In the genomic region with DNA sequence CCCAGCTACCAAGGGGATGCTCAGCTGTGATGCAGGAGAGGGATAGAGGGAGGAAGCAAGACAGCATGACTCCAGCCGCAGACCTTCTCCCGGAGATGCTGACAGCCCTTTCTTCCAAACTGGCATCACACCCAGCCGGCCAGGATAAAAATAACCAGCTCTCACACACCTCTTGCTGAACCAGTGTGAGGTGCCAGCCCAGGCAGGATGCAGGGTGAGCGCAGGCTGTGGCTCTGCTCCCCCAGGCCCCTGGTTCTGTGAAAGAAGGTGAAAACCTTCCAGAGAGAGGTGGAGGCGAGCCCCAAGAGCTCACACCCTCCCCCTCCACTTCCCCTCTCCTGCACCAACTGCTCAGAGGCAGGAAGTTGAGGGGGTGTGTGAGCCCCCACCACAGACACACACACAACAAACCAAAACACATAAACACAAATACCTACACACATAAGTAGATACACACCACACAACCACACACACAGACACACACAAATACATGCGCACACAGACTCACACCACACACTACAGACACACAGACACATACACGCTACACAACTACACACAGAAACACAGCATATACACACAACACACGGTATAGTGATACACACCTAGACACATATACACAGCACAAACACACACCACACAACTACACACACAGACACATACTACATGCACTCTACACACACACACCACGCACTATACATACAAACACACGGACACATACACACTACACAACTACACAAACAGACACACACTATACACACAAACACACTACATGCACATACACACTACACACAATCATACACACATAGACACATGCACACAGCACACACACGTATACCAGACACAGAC, we compare ENCODE assay signal across 10 cellular contexts. TPM values are rescaled to one million over a fixed set of nuclear protein-coding genes. Genes with fewer than 3 reads are reported as not detected.
DNase-seq lines count a peak whose midpoint lies in the region; ATAC-seq, FAIRE-seq and TF ChIP-seq lines count a peak whose summit lies in the region.
"Had no signal": no experiment of that assay in that cellular context is flagged by ENCODE, and none has a peak within 500 bp of the region (broad histone marks: within the 10 kb centered on the region; RNA-seq: fewer than 3 reads in every experiment).

No MANE protein-coding gene starts in this region.

- DNase-seq in GM12892 (ENCODE audit: insufficient read length), result no peak
- peak in 33 of 34 experiments; percentile 33 to 83 (median 67) for DNase-seq in T-cell
- DNase-seq in keratinocyte (ENCODE audit: low read depth, low spot score), result no peak
- DNase-seq in ACHN, result no peak
- no peak for DNase-seq in GM20000 (ENCODE audit: low spot score)
- DNase-seq in progenitor cell of endocrine pancreas (ENCODE audit: low spot score, unreplicated experiment), result no peak

- H3K9me3 ChIP-seq in keratinocyte (ENCODE audit: control insufficient read depth, low read depth, low read length), result no peaks in the 10 kb centered on the region

- dilution Hi-C loops in keratinocyte (cut with MboI; ENCODE audit: extremely low pct_ligation_motif_present, low sequenced_read_pairs), result no loop called here

- H3K27ac Mint-ChIP-seq in T-cell (no peak overlapping the region), progenitor cell of endocrine pancreas (no peak overlapping the region)
- H3K27ac Mint-ChIP-seq: activated naive CD4-positive, alpha-beta T cell treated with anti-CD3 and anti-CD28 coated beads, Interleukin-2, amount 50 U/mL, for 24 hours had no signal

- H3K4me3 Mint-ChIP-seq in T-cell, result peak overlapping the region in 1 of 3 donors; percentile 13
- no peak overlapping the region for H3K4me3 Mint-ChIP-seq in progenitor cell of endocrine pancreas (ENCODE audit: low read depth)
- H3K4me3 Mint-ChIP-seq: activated naive CD4-positive, alpha-beta T cell treated with anti-CD3 and anti-CD28 coated beads, Interleukin-2, amount 50 U/mL, for 24 hours had no signal

- TF ChIP-seq CTCF in keratinocyte (optimal IDR thresholded peaks at IDR 0.05 in 1 of 3, IDR thresholded peaks at IDR 0.05 in 1 of 3, conservative IDR thresholded peaks at IDR 0.05 in 1 of 3; ENCODE audit: extremely low read depth in 1 of 3, insufficient read depth in 2 of 3, low read length in 3 of 3), result no peak
- TF ChIP-seq CTCF in GM20000 (IDR thresholded peaks at IDR 0.05; ENCODE audit: extremely low read depth, missing control alignments), result no peak
- TF ChIP-seq CTCF in progenitor cell of endocrine pancreas (IDR thresholded peaks at IDR 0.05; ENCODE audit: unreplicated experiment), result no peak

- H3K4me3 ChIP-seq in keratinocyte (ENCODE audit: control insufficient read depth in 2 of 3, extremely low read depth in 1 of 3, insufficient read depth in 2 of 3, low read depth in 1 of 3, low read length in 3 of 3), result no peak overlapping the region

- peak overlapping the region; percentile 33 for H3K9ac ChIP-seq in keratinocyte (ENCODE audit: control insufficient read depth, extremely low read depth, insufficient read depth, low read length)

- ATAC-seq in GM21619 (IDR thresholded peaks at IDR 0.05; ENCODE audit: unreplicated experiment) (peak; percentile 38), T-cell (replicated peaks in 1 of 4) (peak; percentile 92 to 99 (median 96)), HG02884 (IDR thresholded peaks at IDR 0.05; ENCODE audit: unreplicated experiment) (no peak)

- H3K9me1 ChIP-seq in keratinocyte (ENCODE audit: control insufficient read depth, extremely low read depth, insufficient read depth, low read length), result peaks cover 3% of the 10 kb centered on the region

- TF ChIP-seq POLR2A in GM12892 (IDR thresholded peaks at IDR 0.05; ENCODE audit: low read depth, low read length), result no peak

- H3K4me2 ChIP-seq in keratinocyte (ENCODE audit: control insufficient read depth, extremely low read depth, insufficient read depth, low read depth, low read length), result peak overlapping the region; percentile 62

- H3K36me3 Mint-ChIP-seq in T-cell, result no peaks in the 10 kb centered on the region
- H3K36me3 Mint-ChIP-seq in progenitor cell of endocrine pancreas (ENCODE audit: insufficient read depth), result no peaks in the 10 kb centered on the region
- H3K36me3 Mint-ChIP-seq: activated naive CD4-positive, alpha-beta T cell treated with anti-CD3 and anti-CD28 coated beads, Interleukin-2, amount 50 U/mL, for 24 hours had no signal

- H3K4me1 ChIP-seq in keratinocyte (ENCODE audit: control insufficient read depth, extremely low read depth, insufficient read depth, low read length), result peaks cover 25% of the 10 kb centered on the region

- CTCF ChIA-PET in T-cell (lab: Charles Lee), result interaction anchor here in 1 of 2 donors (1.1 kb wide), 3 partner anchors 30 to 157 kb away, joined by 3 to 6 read pairs (median 3); no protein-coding TSS in a partner anchor

- H3K9me3 Mint-ChIP-seq in T-cell (no peaks in the 10 kb centered on the region), progenitor cell of endocrine pancreas (ENCODE audit: low read depth) (no peaks in the 10 kb centered on the region)
- H3K9me3 Mint-ChIP-seq: activated naive CD4-positive, alpha-beta T cell treated with anti-CD3 and anti-CD28 coated beads, Interleukin-2, amount 50 U/mL, for 24 hours had no signal

- peak overlapping the region; percentile 90 for H3K27ac ChIP-seq in keratinocyte (ENCODE audit: control insufficient read depth, insufficient read depth, low read length)

- H3K4me1 Mint-ChIP-seq in T-cell (peaks cover 0 to 10% (median 7%) of the 10 kb centered on the region in 3 donors), progenitor cell of endocrine pancreas (ENCODE audit: low read depth) (peaks cover 6% of the 10 kb centered on the region)

- FAIRE-seq in GM12892 (lab: Jason Lieb, UNC) (peak; percentile 97), keratinocyte (lab: Jason Lieb, UNC) (peak; percentile 75)

- H3K36me3 ChIP-seq in keratinocyte (ENCODE audit: control insufficient read depth in 2 of 2, extremely low read depth in 1 of 2, insufficient read depth in 2 of 2, low read length in 2 of 2), result no peaks in the 10 kb centered on the region

- POLR2A ChIA-PET in T-cell (lab: Charles Lee), result interaction anchor here in 1 of 2 donors (0.6 kb wide), 2 partner anchors 39 to 394 kb away, joined by 3 to 4 read pairs; partner anchors contain the start of gene GHITM

- no peaks in the 10 kb centered on the region for H3K79me2 ChIP-seq in keratinocyte (ENCODE audit: control insufficient read depth, insufficient read depth, low read length)

- in situ Hi-C loops in ACHN (cut with HindIII; ENCODE audit: low pct_ligation_motif_present, low pct_unique_long_range_greater_than_20kb, low sequenced_read_pairs), result no loop called here

- H4K20me1 ChIP-seq in keratinocyte (ENCODE audit: control insufficient read depth, extremely low read depth, insufficient read depth, low read length), result no peaks in the 10 kb centered on the region

- H2AFZ ChIP-seq in keratinocyte (ENCODE audit: control insufficient read depth, low read length), result peak overlapping the region; percentile 81

- H3K27me3 ChIP-seq in keratinocyte (ENCODE audit: control insufficient read depth, extremely low read depth, insufficient read depth, low read length), result no peaks in the 10 kb centered on the region

- H3K27me3 Mint-ChIP-seq in T-cell (no peaks in the 10 kb centered on the region), progenitor cell of endocrine pancreas (no peaks in the 10 kb centered on the region)
- H3K27me3 Mint-ChIP-seq: activated naive CD4-positive, alpha-beta T cell treated with anti-CD3 and anti-CD28 coated beads, Interleukin-2, amount 50 U/mL, for 24 hours had no signal

RNA-seq across cellular contexts. Expression of gene GPR15LG, which starts 4.2 kb away (rescaled TPM):
- 1.5 TPM for polyA plus RNA-seq in GM12892 (2012; ENCODE audit: missing spikeins)
- not detected for total RNA-seq in T-cell
- polyA plus RNA-seq in keratinocyte, result 0.57 to 54.1 TPM (median 10.4 TPM) in 3 replicates
- 8.4 TPM for polyA plus RNA-seq in keratinocyte (2011; ENCODE audit: low read depth)
- 3.8 and 4.6 TPM in 2 replicates for polyA plus RNA-seq in keratinocyte (2011; cell fraction: cytosol; rRNA removed)
- 2.0 and 2.3 TPM in 2 replicates for polyA plus RNA-seq in keratinocyte (2011; cell fraction: nucleus; rRNA removed)
- polyA plus RNA-seq in keratinocyte (2012; ENCODE audit: low replicate concordance), result 0.74 and 81.7 TPM in 2 replicates
- polyA minus RNA-seq in keratinocyte, result 7.7 to 31.6 TPM in 2 of 3 replicates, not detected in the other
- polyA minus RNA-seq in keratinocyte (2011; cell fraction: cytosol; rRNA and poly(A)+ RNA removed), result 8.1 TPM
- polyA minus RNA-seq in keratinocyte (2011; cell fraction: nucleus; rRNA and poly(A)+ RNA removed), result 1.1 and 1.7 TPM in 2 replicates
- total RNA-seq in progenitor cell of endocrine pancreas, result not detected in 2 replicates
- total RNA-seq: lung microvascular endothelial cell had no signal

RNA-seq across cellular contexts. Expression of gene CDHR1, which starts 16.6 kb away (rescaled TPM):
- 1.2 TPM for polyA plus RNA-seq in GM12892 (2012; ENCODE audit: missing spikeins)
- total RNA-seq in T-cell (1 to 10 TPM in 3 of 5 donors, under 1 TPM in 2; 0.41 to 2.1 (median 1.1) TPM), progenitor cell of endocrine pancreas (0.31 and 0.96 TPM in 2 replicates)
- 1.4 to 5.7 TPM (median 5.2 TPM) in 3 replicates for polyA plus RNA-seq in keratinocyte
- 2.4 TPM for polyA plus RNA-seq in keratinocyte (2011; ENCODE audit: low read depth)
- 0.69 and 0.84 TPM in 2 replicates for polyA plus RNA-seq in keratinocyte (2011; cell fraction: cytosol; rRNA removed)
- 11.6 and 14.0 TPM in 2 replicates for polyA plus RNA-seq in keratinocyte (2011; cell fraction: nucleus; rRNA removed)
- polyA plus RNA-seq in keratinocyte (2012; ENCODE audit: low replicate concordance), result 0.95 and 4.7 TPM in 2 replicates
- 2.4 to 3.6 TPM (median 2.9 TPM) in 3 replicates for polyA minus RNA-seq in keratinocyte
- 0.77 TPM for polyA minus RNA-seq in keratinocyte (2011; cell fraction: cytosol; rRNA and poly(A)+ RNA removed)
- polyA minus RNA-seq in keratinocyte (2011; cell fraction: nucleus; rRNA and poly(A)+ RNA removed), result 2.6 and 5.2 TPM in 2 replicates

RNA-seq across cellular contexts. Expression of gene GHITM, which starts 38.5 kb away (rescaled TPM):
- 163 TPM for polyA plus RNA-seq in GM12892 (2012; ENCODE audit: missing spikeins)
- total RNA-seq in T-cell (10 to 100 TPM; 68.6 to 84.9 (median 83.8) TPM), progenitor cell of endocrine pancreas (99.4 and 105 TPM in 2 replicates)
- 146 to 214 TPM (median 175 TPM) in 3 replicates for polyA plus RNA-seq in keratinocyte
- polyA plus RNA-seq in keratinocyte (2011; ENCODE audit: low read depth), result 68.0 TPM
- 134 and 203 TPM in 2 replicates for polyA plus RNA-seq in keratinocyte (2011; cell fraction: cytosol; rRNA removed)
- polyA plus RNA-seq in keratinocyte (2011; cell fraction: nucleus; rRNA removed), result 80.1 and 90.1 TPM in 2 replicates
- polyA plus RNA-seq in keratinocyte (2012; ENCODE audit: low replicate concordance), result 127 and 181 TPM in 2 replicates
- polyA minus RNA-seq in keratinocyte, result 65.1 to 121 TPM (median 98.8 TPM) in 3 replicates
- 80.4 TPM for polyA minus RNA-seq in keratinocyte (2011; cell fraction: cytosol; rRNA and poly(A)+ RNA removed)
- polyA minus RNA-seq in keratinocyte (2011; cell fraction: nucleus; rRNA and poly(A)+ RNA removed), result 29.5 and 42.4 TPM in 2 replicates

RNA-seq across cellular contexts. Expression of gene LRIT2, which starts 47.6 kb away (rescaled TPM):
- not detected for polyA plus RNA-seq in GM12892 (2012; ENCODE audit: missing spikeins)
- not detected for total RNA-seq in T-cell
- not detected in 3 replicates for polyA plus RNA-seq in keratinocyte
- polyA plus RNA-seq in keratinocyte (2011; ENCODE audit: low read depth), result not detected
- polyA plus RNA-seq in keratinocyte (2011; cell fraction: cytosol; rRNA removed), result not detected in 2 replicates
- not detected in 2 replicates for polyA plus RNA-seq in keratinocyte (2011; cell fraction: nucleus; rRNA removed)
- polyA plus RNA-seq in keratinocyte (2012; ENCODE audit: low replicate concordance), result 0.06 TPM in 1 of 2 replicates, not detected in the other
- polyA minus RNA-seq in keratinocyte, result 0.30 TPM in 1 of 3 replicates, not detected in the others
- polyA minus RNA-seq in keratinocyte (2011; cell fraction: cytosol; rRNA and poly(A)+ RNA removed), result not detected
- polyA minus RNA-seq in keratinocyte (2011; cell fraction: nucleus; rRNA and poly(A)+ RNA removed), result not detected in 2 replicates
- not detected in 2 replicates for total RNA-seq in progenitor cell of endocrine pancreas
- total RNA-seq: lung microvascular endothelial cell had no signal

Comparison
In these comparisons a context has a peak if more than half of its experiments do, and no peak if none do; other contexts are left out.
1. DNase-seq: peak in T-cell (33 of 34); none in GM12892 (single experiment), keratinocyte (single experiment), ACHN (single experiment), GM20000 (single experiment) and progenitor cell of endocrine pancreas (single experiment).